Comparison of ENCODE assay signal across 20 cellular contexts in the genomic region with DNA sequence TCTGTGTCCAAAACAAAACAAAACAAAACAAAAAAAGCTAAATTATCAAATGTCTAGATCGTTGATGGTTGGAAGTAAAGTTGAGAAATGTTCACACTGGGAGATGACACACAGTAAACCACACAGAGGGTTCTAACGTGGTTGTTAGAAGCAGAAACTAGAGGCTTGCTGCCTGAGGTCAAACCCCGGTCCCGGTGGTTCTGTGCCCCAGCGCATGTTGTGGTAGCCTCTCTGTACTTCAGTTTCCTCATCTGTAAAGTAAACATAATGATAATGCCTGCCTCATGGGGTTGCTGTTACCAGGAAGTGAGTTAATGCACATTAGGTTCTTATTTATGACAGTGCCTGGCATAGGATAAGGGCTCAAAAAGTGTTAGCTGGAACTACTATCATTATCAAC.
"Had no signal": no experiment of that assay in that cellular context is flagged by ENCODE, and none has a peak within 500 bp of the region (broad histone marks: within the 10 kb centered on the region; RNA-seq: fewer than 3 reads in every experiment).

No MANE protein-coding gene starts in this region.

- DNase-seq: activated CD4-positive, alpha-beta T cell treated with anti-CD3 and anti-CD28 coated beads for 1 hour; activated CD4-positive, alpha-beta T cell treated with anti-CD3 and anti-CD28 coated beads, Interleukin-2, amount 50 U/mL, for 4 hours; activated gamma-delta T cell; activated T-cell treated with anti-CD3 and anti-CD28 coated beads, Interleukin-2, amount 50 U/mL, for 48 hours; effector CD8-positive, alpha-beta T cell; foreskin fibroblast; glutamatergic neuron; midbrain; pancreas; sigmoid colon; spleen; stimulated activated CD4-positive, alpha-beta T cell treated with anti-CD3 and anti-CD28 coated beads, Interleukin-1b, Interleukin-23, amount 100 ng/mL, for 48 hours; SW 1271; T-helper 9 cell; upper lobe of right lung had no signal

- H3K36me3 ChIP-seq: pancreas had no signal

- FAIRE-seq: pancreas had no signal

- H3K27ac ChIP-seq: coronary artery, pancreas, sigmoid colon, spleen, thoracic aorta, upper lobe of right lung, VCaP had no signal

- H3K4me3 ChIP-seq: coronary artery, lung, pancreas, sigmoid colon, spleen, thoracic aorta, upper lobe of right lung had no signal

- H3K4me1 ChIP-seq: pancreas, sigmoid colon, spleen, upper lobe of right lung had no signal

- ATAC-seq: activated naive CD4-positive, alpha-beta T cell treated with anti-CD3 and anti-CD28 coated beads, Interleukin-2, amount 50 U/mL, for 72 hours; pancreas; upper lobe of right lung had no signal

- H3K27me3 ChIP-seq: pancreas, sigmoid colon, spleen, upper lobe of right lung had no signal
